Comparison of ENCODE assay signal across 12 cellular contexts in genomic region chr3:177378168-177378567, GRCh38.
A peak's percentile ranks its signal among the peaks of the same experiment; 100 is the strongest.
DNase-seq lines count a peak whose midpoint lies in the region; ATAC-seq and TF ChIP-seq lines count a peak whose summit lies in the region.
"Had no signal": no experiment of that assay in that cellular context is flagged by ENCODE, and none has a peak within 500 bp of the region (broad histone marks: within the 10 kb centered on the region; RNA-seq: fewer than 3 reads in every experiment).

No MANE protein-coding gene starts in this region.

- H3K4me3 ChIP-seq in Caco-2 (ENCODE audit: low read depth, low read length): no peak overlapping the region

- H3K27me3 Mint-ChIP-seq in naive B cell (no peaks in the 10 kb centered on the region), Caco-2 (ENCODE audit: insufficient read depth, unreplicated experiment) (no peaks in the 10 kb centered on the region), type B pancreatic cell (no peaks in the 10 kb centered on the region)
- H3K27me3 Mint-ChIP-seq: activated CD4-positive, alpha-beta memory T cell treated with anti-CD3 and anti-CD28 coated beads for 36 hours; activated naive CD8-positive, alpha-beta T cell had no signal

- TF ChIP-seq CTCF in Caco-2 (IDR thresholded peaks at IDR 0.05; ENCODE audit: insufficient read depth in 1 of 2, low read depth in 1 of 2, low read length in 1 of 2, severe bottlenecking in 1 of 2, unreplicated experiment in 1 of 2): no peak
- TF ChIP-seq CTCF in type B pancreatic cell (conservative IDR thresholded peaks at IDR 0.05): no peak

- intact Hi-C loops in Caco-2 (cut with micrococcal nuclease; ENCODE audit: unreplicated experiment): no loop called here

- POLR2A ChIA-PET in Caco-2 (lab: Charles Lee): no interaction called here

- BruUV-seq in Caco-2 (replicated peaks; lab: Mats Ljungman, UMichigan): no TSS peak

- H3K27me3 ChIP-seq in Caco-2 (replicated peaks; ENCODE audit: control insufficient read depth, insufficient read depth, low read length): no peaks in the 10 kb centered on the region

- H3K9me3 Mint-ChIP-seq in naive B cell: peaks cover 0 to 3% (median 0%) of the 10 kb centered on the region in 7 donors
- peaks cover 4 to 11% of the 10 kb centered on the region in 2 donors for H3K9me3 Mint-ChIP-seq in activated naive CD4-positive, alpha-beta T cell treated with anti-CD3 and anti-CD28 coated beads, Interleukin-2, amount 50 U/mL, for 72 hours
- no peaks in the 10 kb centered on the region for H3K9me3 Mint-ChIP-seq in Caco-2 (ENCODE audit: unreplicated experiment)
- peaks cover 15% of the 10 kb centered on the region for H3K9me3 Mint-ChIP-seq in type B pancreatic cell

- CTCF ChIA-PET in Caco-2 (lab: Charles Lee): no interaction called here

- DNase-seq in naive B cell: no peak
- DNase-seq in activated naive CD4-positive, alpha-beta T cell treated with anti-CD3 and anti-CD28 coated beads, Interleukin-2, amount 50 U/mL, for 72 hours (ENCODE audit: low spot score in 2 of 2): no peak
- DNase-seq in NCI-H2081 (lab: John Stamatoyannopoulos, UW): no peak
- no peak for DNase-seq in Caco-2
- DNase-seq in type B pancreatic cell (ENCODE audit: extremely low spot score, unreplicated experiment): no peak
- DNase-seq: activated CD4-positive, alpha-beta memory T cell treated with anti-CD3 and anti-CD28 coated beads for 36 hours; CD8-positive, alpha-beta T cell; NCI-H69 had no signal

- H3K4me1 Mint-ChIP-seq in naive B cell (peaks cover 19 to 48% (median 20%) of the 10 kb centered on the region in 3 donors), Caco-2 (ENCODE audit: low read depth, unreplicated experiment) (peaks cover 12% of the 10 kb centered on the region), type B pancreatic cell (ENCODE audit: unreplicated experiment) (peaks cover 7% of the 10 kb centered on the region)

- H3K27ac Mint-ChIP-seq in naive B cell (peak overlapping the region in 3 of 6 donors; percentile 62 to 84 (median 80)), Caco-2 (ENCODE audit: unreplicated experiment) (no peak overlapping the region), type B pancreatic cell (no peak overlapping the region)
- H3K27ac Mint-ChIP-seq in activated naive CD4-positive, alpha-beta T cell treated with anti-CD3 and anti-CD28 coated beads, Interleukin-2, amount 50 U/mL, for 72 hours: peak overlapping the region in 1 of 2 donors; percentile 24
- H3K27ac Mint-ChIP-seq: activated CD4-positive, alpha-beta memory T cell treated with anti-CD3 and anti-CD28 coated beads for 36 hours; activated naive CD8-positive, alpha-beta T cell; CD8-positive, alpha-beta T cell had no signal

- ATAC-seq in GM18519 (IDR thresholded peaks at IDR 0.05; ENCODE audit: low FRiP score, unreplicated experiment): peak; percentile 52
- ATAC-seq in GM21529 (IDR thresholded peaks at IDR 0.05; ENCODE audit: unreplicated experiment): peak; percentile 59
- ATAC-seq in HG03280 (IDR thresholded peaks at IDR 0.05; ENCODE audit: unreplicated experiment): peak; percentile 54
- peak; percentile 76 to 83 for ATAC-seq in naive B cell (ENCODE audit: low read depth in 2 of 2)
- no peak for ATAC-seq in activated naive CD4-positive, alpha-beta T cell treated with anti-CD3 and anti-CD28 coated beads, Interleukin-2, amount 50 U/mL, for 72 hours
- ATAC-seq: CD8-positive, alpha-beta T cell had no signal

- no peaks in the 10 kb centered on the region for H3K4me1 ChIP-seq in Caco-2

- H3K9me3 ChIP-seq in Caco-2: peaks cover 4% of the 10 kb centered on the region; the same call in 1 of the 2 replicates

- H3K4me3 Mint-ChIP-seq in naive B cell: peak overlapping the region in 1 of 8 donors; percentile 8
- no peak overlapping the region for H3K4me3 Mint-ChIP-seq in Caco-2 (ENCODE audit: unreplicated experiment)
- no peak overlapping the region for H3K4me3 Mint-ChIP-seq in type B pancreatic cell
- H3K4me3 Mint-ChIP-seq: activated CD4-positive, alpha-beta memory T cell treated with anti-CD3 and anti-CD28 coated beads for 36 hours; activated naive CD8-positive, alpha-beta T cell; CD8-positive, alpha-beta T cell had no signal

- no peaks in the 10 kb centered on the region for H3K36me3 Mint-ChIP-seq in naive B cell
- no peaks in the 10 kb centered on the region for H3K36me3 Mint-ChIP-seq in activated naive CD4-positive, alpha-beta T cell treated with anti-CD3 and anti-CD28 coated beads, Interleukin-2, amount 50 U/mL, for 72 hours
- no peaks in the 10 kb centered on the region for H3K36me3 Mint-ChIP-seq in Caco-2 (ENCODE audit: insufficient read depth, unreplicated experiment)
- peaks cover 1% of the 10 kb centered on the region for H3K36me3 Mint-ChIP-seq in type B pancreatic cell
- H3K36me3 Mint-ChIP-seq: activated CD4-positive, alpha-beta memory T cell treated with anti-CD3 and anti-CD28 coated beads for 36 hours; CD8-positive, alpha-beta T cell had no signal

- no peaks in the 10 kb centered on the region for H3K36me3 ChIP-seq in Caco-2 (ENCODE audit: control insufficient read depth, insufficient read depth, low read length)

Comparison
In these comparisons a context has a peak if more than half of its experiments do, and no peak if none do; other contexts are left out.
1. ATAC-seq: peak in GM18519 (single experiment), GM21529 (single experiment), HG03280 (single experiment) and naive B cell (2 of 2); none in activated naive CD4-positive, alpha-beta T cell treated with anti-CD3 and anti-CD28 coated beads, Interleukin-2, amount 50 U/mL, for 72 hours (0 of 2).